In genomic region chr3:143974877-143975238, GRCh38 we compare ENCODE assay signal across 10 cellular contexts. TPM values are rescaled to one million over a fixed set of nuclear protein-coding genes. Genes with fewer than 3 reads are reported as not detected.
DNase-seq lines count a peak whose midpoint lies in the region; ATAC-seq and TF ChIP-seq lines count a peak whose summit lies in the region.
"Had no signal": no experiment of that assay in that cellular context is flagged by ENCODE, and none has a peak within 500 bp of the region (broad histone marks: within the 10 kb centered on the region; RNA-seq: fewer than 3 reads in every experiment).

No MANE protein-coding gene starts in this region.

- WGBS in ovary, 3 donors = 11 to 30% (median 15%) methylated on average over 2 of the region's 2 CpGs

- no peak for TF ChIP-seq POLR2A in ovary (IDR thresholded peaks at IDR 0.05)

- in situ Hi-C loops in GM13976 (cut with MboI; ENCODE audit: low sequenced_read_pairs, unreplicated experiment) = no loop called here

- H4K20me1 ChIP-seq in DOHH2 (ENCODE audit: control insufficient read depth, insufficient read depth, low read depth, low read length) = peaks cover 27% of the 10 kb centered on the region
- H4K20me1 ChIP-seq in PC-3 (ENCODE audit: low read length) = peaks cover 21% of the 10 kb centered on the region; the same call in 1 of the 2 replicates

- H3K4me2 ChIP-seq in DOHH2 (ENCODE audit: low read length) (peak overlapping the region; percentile 82), PC-3 (ENCODE audit: low read length) (peak overlapping the region; percentile 98)

- H3K36me3 ChIP-seq in DOHH2 (ENCODE audit: control insufficient read depth, low read length) (peaks cover 18% of the 10 kb centered on the region), PC-3 (ENCODE audit: low read depth, low read length) (no peaks in the 10 kb centered on the region), ovary (no peaks in the 10 kb centered on the region)

- H3K4me3 ChIP-seq in DOHH2 (ENCODE audit: low read length) (peak overlapping the region; percentile 99), PC-3 (ENCODE audit: low read length) (peak overlapping the region; percentile 99), epithelial cell of esophagus (ENCODE audit: low read length) (peak overlapping the region; percentile 74), ovary (peak overlapping the region; percentile 91)

- no peak for TF ChIP-seq CTCF in DOHH2 (IDR thresholded peaks at IDR 0.05; ENCODE audit: low read depth, low read length, poor library complexity, severe bottlenecking)
- no peak for TF ChIP-seq CTCF in PC-3 (conservative IDR thresholded peaks at IDR 0.05; ENCODE audit: low read depth, low read length)
- TF ChIP-seq CTCF in epithelial cell of esophagus (IDR thresholded peaks at IDR 0.05; ENCODE audit: insufficient read depth, low read depth, low read length, missing control alignments) = no peak
- TF ChIP-seq CTCF in ovary (IDR thresholded peaks at IDR 0.05) = no peak
- no peak for TF ChIP-seq CTCF in GM13976 (IDR thresholded peaks at IDR 0.05; ENCODE audit: borderline replicate concordance, control extremely low read depth, extremely low read depth, insufficient read depth, missing control alignments)

- BruUV-seq in PC-3 (replicated peaks; lab: Mats Ljungman, UMichigan) = no TSS peak

- H3K9me3 ChIP-seq in DOHH2 (ENCODE audit: control insufficient read depth, insufficient read depth, low read length) (no peaks in the 10 kb centered on the region), PC-3 (ENCODE audit: low read length) (no peaks in the 10 kb centered on the region), ovary (no peaks in the 10 kb centered on the region)

- CTCF ChIA-PET in PC-3 (lab: Charles Lee) = interaction anchor here (0.6 kb wide), 1 partner anchor 8 kb away, joined by 3 read pairs; no protein-coding TSS in a partner anchor

- intact Hi-C loops in PC-3 (cut with micrococcal nuclease) = loop anchor here (1.0 to 10.0 kb wide), 8 partner anchors 36 to 796 kb away; no protein-coding TSS in a partner anchor
- intact Hi-C loops in ovary (cut with DNase I) = no loop called here

- H3K9me2 ChIP-seq in DOHH2 (replicated peaks; ENCODE audit: control insufficient read depth, low read length) = no peaks in the 10 kb centered on the region
- H3K9me2 ChIP-seq in PC-3 (replicated peaks; ENCODE audit: low read length) = no peaks in the 10 kb centered on the region

- H3K27ac ChIP-seq in DOHH2 (ENCODE audit: low read depth, low read length) (no peak overlapping the region), PC-3 (ENCODE audit: low read length) (peak overlapping the region; percentile 88), ovary (peak overlapping the region in 1 of 2 donors; percentile 98)

- H3K9ac ChIP-seq in PC-3 (ENCODE audit: low read length) = peak overlapping the region; percentile 88

- POLR2A ChIA-PET in PC-3 (lab: Charles Lee; ENCODE audit: unreplicated experiment) = interaction anchor here (0.6 kb wide), 1 partner anchor 34 kb away, joined by 8 read pairs; no protein-coding TSS in a partner anchor

- 0 out of 2 replicates have a peak, but pooled peaks cover 3% of the 10 kb centered on the region for H3F3A ChIP-seq in DOHH2 (ENCODE audit: control insufficient read depth, insufficient read depth)
- no peaks in the 10 kb centered on the region for H3F3A ChIP-seq in PC-3 (ENCODE audit: low read length, unreplicated experiment)

- DNase-seq in PC-3 (peak; percentile 31), epithelial cell of esophagus (ENCODE audit: low read depth) (peak; percentile 46), ovary (no peak), GM13976 (ENCODE audit: low spot score) (no peak)
- DNase-seq in effector CD4-positive, alpha-beta T cell = no peak
- DNase-seq: activated naive CD4-positive, alpha-beta T cell; NCI-H1930 had no signal

- H2AFZ ChIP-seq in PC-3 (ENCODE audit: low read length) = no peak overlapping the region

- H3K4me1 ChIP-seq in DOHH2 (ENCODE audit: control insufficient read depth, low read length) (peaks cover 43% of the 10 kb centered on the region), PC-3 (ENCODE audit: insufficient read depth, low read length) (peaks cover 32% of the 10 kb centered on the region), ovary (ENCODE audit: insufficient read depth) (no peaks in the 10 kb centered on the region)

- H3K27me3 ChIP-seq in DOHH2 (ENCODE audit: control insufficient read depth, low read length) (no peaks in the 10 kb centered on the region), PC-3 (ENCODE audit: low read length) (no peaks in the 10 kb centered on the region), ovary (no peaks in the 10 kb centered on the region)

- peaks cover 76% of the 10 kb centered on the region for H3K79me2 ChIP-seq in DOHH2 (ENCODE audit: control insufficient read depth, low read length)
- H3K79me2 ChIP-seq in PC-3 (ENCODE audit: low read length) = peaks cover 75% of the 10 kb centered on the region

- TF ChIP-seq EP300 in ovary (IDR thresholded peaks at IDR 0.05) = no peak

- no peak for ATAC-seq in PC-3
- ATAC-seq in HG03108 (IDR thresholded peaks at IDR 0.05; ENCODE audit: unreplicated experiment) = no peak
- ATAC-seq in GM21367 (IDR thresholded peaks at IDR 0.05; ENCODE audit: unreplicated experiment) = no peak

RNA-seq across cellular contexts. Expression of gene DIPK2A, which starts 3.2 kb away (rescaled TPM):
- total RNA-seq in PC-3 (2014; rRNA removed) = 28.5 and 31.3 TPM in 2 replicates
- 10 to 100 TPM; 22.1 to 50.2 (median 30.7) TPM for total RNA-seq in ovary
- polyA plus RNA-seq in ovary = 10 to 100 TPM; 17.6 to 36.6 TPM

Comparison
In these comparisons a context has a peak if more than half of its experiments do, and no peak if none do; other contexts are left out.
1. DNase-seq: peak in PC-3 (single experiment) and epithelial cell of esophagus (single experiment); none in ovary (0 of 5), effector CD4-positive, alpha-beta T cell (single experiment) and GM13976 (single experiment).
2. Peak in every context shown above with its lines, with median percentiles within 50 percentile points of each other: H3K4me3 ChIP-seq.